ENCODE assay signal across 22 cellular contexts in the genomic region with DNA sequence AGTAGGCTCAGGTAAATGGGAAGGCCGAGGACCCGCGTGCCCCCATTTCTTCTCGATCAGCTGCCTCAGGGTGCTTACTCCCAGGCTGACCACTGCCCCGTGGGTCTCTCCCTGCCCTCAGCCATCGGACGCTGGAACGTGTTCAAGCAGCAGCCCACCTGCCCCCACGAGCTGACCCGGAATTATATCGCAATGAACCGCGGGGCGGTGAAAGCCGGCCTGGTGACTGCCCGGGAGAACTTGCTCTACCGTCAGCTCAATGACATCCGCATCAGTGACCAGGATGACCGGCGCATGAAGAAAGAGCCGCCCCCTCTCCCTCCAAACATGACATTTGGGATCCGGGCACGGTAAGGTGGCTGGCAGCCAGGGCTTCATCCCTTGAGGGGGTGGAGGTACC.
"Had no signal": no experiment of that assay in that cellular context is flagged by ENCODE, and none has a peak within 500 bp of the region (broad histone marks: within the 10 kb centered on the region; RNA-seq: fewer than 3 reads in every experiment).

No MANE protein-coding gene starts in this region.

- H3K4me1 ChIP-seq: colonic mucosa, esophagus muscularis mucosa, esophagus squamous epithelium, foreskin keratinocyte, gastrocnemius medialis, gastroesophageal sphincter, heart left ventricle had no signal

- H3K27ac Mint-ChIP-seq: dendritic cell treated with granulocyte-macrophage colony-stimulating factor and Interleukin-4, amounts not matched to agents 40 ng/mL and 50 ng/mL, for 4 days; effector memory CD8-positive, alpha-beta T cell had no signal

- ATAC-seq: effector memory CD8-positive, alpha-beta T cell; esophagus mucosa; foreskin keratinocyte; gastrocnemius medialis; gastroesophageal sphincter had no signal

- H3K9me3 Mint-ChIP-seq: dendritic cell treated with granulocyte-macrophage colony-stimulating factor and Interleukin-4, amounts not matched to agents 40 ng/mL and 50 ng/mL, for 4 days; effector memory CD8-positive, alpha-beta T cell had no signal

- H3K27ac ChIP-seq: colonic mucosa, coronary artery, dorsolateral prefrontal cortex, epithelial cell of prostate, esophagus muscularis mucosa, esophagus squamous epithelium, foreskin keratinocyte, gastrocnemius medialis, gastroesophageal sphincter, heart left ventricle had no signal

- H3K4me3 ChIP-seq: colonic mucosa, coronary artery, dorsolateral prefrontal cortex, esophagus muscularis mucosa, esophagus squamous epithelium, gastrocnemius medialis, gastroesophageal sphincter, heart left ventricle had no signal

- H3K9me3 ChIP-seq: colonic mucosa, esophagus squamous epithelium, gastrocnemius medialis had no signal

- DNase-seq: colonic mucosa; cortex of kidney; dermis blood vessel endothelial cell; dorsolateral prefrontal cortex; effector CD4-positive, alpha-beta T cell; effector CD8-positive, alpha-beta T cell; effector memory CD4-positive, alpha-beta T cell; effector memory CD8-positive, alpha-beta T cell; erythroblast; esophagus squamous epithelium; foreskin keratinocyte; foreskin melanocyte; gastrocnemius medialis; glutamatergic neuron; head of caudate nucleus; heart left ventricle had no signal

- H3K36me3 ChIP-seq: colonic mucosa, esophagus muscularis mucosa, esophagus squamous epithelium, gastrocnemius medialis, gastroesophageal sphincter, heart left ventricle had no signal

- H3K27me3 ChIP-seq: colonic mucosa had no signal

- H3K4me3 Mint-ChIP-seq: dendritic cell treated with granulocyte-macrophage colony-stimulating factor and Interleukin-4, amounts not matched to agents 40 ng/mL and 50 ng/mL, for 4 days; effector memory CD8-positive, alpha-beta T cell had no signal
